ENCODE assay signal across 18 cellular contexts in the genomic region with DNA sequence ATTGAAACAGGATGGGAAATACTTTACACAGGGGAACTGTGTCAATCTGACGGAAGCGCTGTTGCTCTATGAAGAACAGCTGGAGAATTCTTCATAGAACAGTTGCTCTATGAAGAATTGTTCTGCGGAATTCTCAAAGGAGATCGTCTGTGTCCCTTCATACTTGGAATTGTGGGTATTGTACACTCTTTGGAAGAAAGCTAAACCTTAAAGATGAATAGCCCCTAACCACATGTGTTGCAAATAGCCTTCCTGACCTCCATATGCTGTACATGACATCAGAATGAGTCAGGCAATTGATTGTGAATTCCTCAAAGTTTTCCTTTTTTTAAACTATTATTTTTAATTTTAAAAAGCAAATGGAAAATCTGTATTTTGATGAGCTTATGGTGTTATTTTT. TPM values are rescaled to one million over a fixed set of nuclear protein-coding genes. Genes with fewer than 3 reads are reported as not detected.
"Had no signal": no experiment of that assay in that cellular context is flagged by ENCODE, and none has a peak within 500 bp of the region (broad histone marks: within the 10 kb centered on the region; RNA-seq: fewer than 3 reads in every experiment).

No MANE protein-coding gene starts in this region.

- H3K36me3 Mint-ChIP-seq: activated naive CD8-positive, alpha-beta T cell treated with anti-CD3 and anti-CD28 coated beads, Interleukin-2, amount 10 ng/mL, durations not matched to agents 7 days and 5 days; immature natural killer cell; stimulated activated memory B cell treated with anti-CD40 and anti-IgM and Interleukin-4, amounts not matched to agents 10 μg/mL and 1 μg/mL and 100 μg/mL, for 72 hours; T-cell had no signal

- H3K4me1 ChIP-seq: ascending aorta, tibial artery had no signal

- DNase-seq: activated CD4-positive, alpha-beta T cell treated with anti-CD3 and anti-CD28 coated beads for 4 hours; activated CD8-positive, alpha-beta memory T cell treated with anti-CD3 and anti-CD28 coated beads, Interleukin-2, amount 50 U/mL, for 48 hours; activated CD8-positive, alpha-beta T cell treated with anti-CD3 and anti-CD28 coated beads for 36 hours; activated naive CD8-positive, alpha-beta T cell treated with anti-CD3 and anti-CD28 coated beads, Interleukin-2, amount 10 ng/mL, durations not matched to agents 7 days and 5 days; effector memory CD4-positive, alpha-beta T cell; immature natural killer cell; left colon; naive thymus-derived CD8-positive, alpha-beta T cell; right cardiac atrium; T-cell; tibial artery; WERI-Rb-1 had no signal

- ATAC-seq: activated CD8-positive, alpha-beta T cell treated with anti-CD3 and anti-CD28 coated beads for 36 hours; naive thymus-derived CD8-positive, alpha-beta T cell; right cardiac atrium; stimulated activated memory B cell treated with anti-CD40 and anti-IgM and Interleukin-4, amounts not matched to agents 10 μg/mL and 1 μg/mL and 100 μg/mL, for 72 hours; T-cell had no signal

- H3K9me3 Mint-ChIP-seq: activated CD8-positive, alpha-beta T cell treated with anti-CD3 and anti-CD28 coated beads for 36 hours; activated naive CD8-positive, alpha-beta T cell treated with anti-CD3 and anti-CD28 coated beads, Interleukin-2, amount 10 ng/mL, durations not matched to agents 7 days and 5 days; central memory CD8-positive, alpha-beta T cell; immature natural killer cell; naive thymus-derived CD8-positive, alpha-beta T cell; stimulated activated memory B cell treated with anti-CD40 and anti-IgM and Interleukin-4, amounts not matched to agents 10 μg/mL and 1 μg/mL and 100 μg/mL, for 72 hours; T-cell had no signal

- H3K4me3 Mint-ChIP-seq: activated CD8-positive, alpha-beta T cell treated with anti-CD3 and anti-CD28 coated beads for 36 hours; activated naive CD8-positive, alpha-beta T cell treated with anti-CD3 and anti-CD28 coated beads, Interleukin-2, amount 10 ng/mL, durations not matched to agents 7 days and 5 days; central memory CD8-positive, alpha-beta T cell; immature natural killer cell; naive thymus-derived CD8-positive, alpha-beta T cell; stimulated activated memory B cell treated with anti-CD40 and anti-IgM and Interleukin-4, amounts not matched to agents 10 μg/mL and 1 μg/mL and 100 μg/mL, for 72 hours; T-cell had no signal

- H3K27me3 ChIP-seq: ascending aorta had no signal

- H3K4me2 ChIP-seq: smooth muscle cell had no signal

- H3K9me3 ChIP-seq: ascending aorta, tibial artery had no signal

- H3K36me3 ChIP-seq: ascending aorta, tibial artery, WERI-Rb-1 had no signal

- H3K4me3 ChIP-seq: ascending aorta, lung, smooth muscle cell, tibial artery had no signal

- H3K27ac Mint-ChIP-seq: activated CD8-positive, alpha-beta T cell treated with anti-CD3 and anti-CD28 coated beads for 36 hours; activated naive CD8-positive, alpha-beta T cell treated with anti-CD3 and anti-CD28 coated beads, Interleukin-2, amount 10 ng/mL, durations not matched to agents 7 days and 5 days; immature natural killer cell; naive thymus-derived CD8-positive, alpha-beta T cell; progenitor cell of endocrine pancreas; stimulated activated memory B cell treated with anti-CD40 and anti-IgM and Interleukin-4, amounts not matched to agents 10 μg/mL and 1 μg/mL and 100 μg/mL, for 72 hours; T-cell had no signal

- H3K4me1 Mint-ChIP-seq: activated naive CD8-positive, alpha-beta T cell treated with anti-CD3 and anti-CD28 coated beads, Interleukin-2, amount 10 ng/mL, durations not matched to agents 7 days and 5 days; central memory CD8-positive, alpha-beta T cell; immature natural killer cell; stimulated activated memory B cell treated with anti-CD40 and anti-IgM and Interleukin-4, amounts not matched to agents 10 μg/mL and 1 μg/mL and 100 μg/mL, for 72 hours; T-cell had no signal

- H3K27ac ChIP-seq: ascending aorta, tibial artery, WERI-Rb-1 had no signal

RNA-seq across cellular contexts. Expression of gene NIM1K, which starts 15.6 kb away (rescaled TPM):
- total RNA-seq: ascending aorta had no signal
- polyA plus RNA-seq: naive thymus-derived CD8-positive, alpha-beta T cell had no signal
